In the genomic region with DNA sequence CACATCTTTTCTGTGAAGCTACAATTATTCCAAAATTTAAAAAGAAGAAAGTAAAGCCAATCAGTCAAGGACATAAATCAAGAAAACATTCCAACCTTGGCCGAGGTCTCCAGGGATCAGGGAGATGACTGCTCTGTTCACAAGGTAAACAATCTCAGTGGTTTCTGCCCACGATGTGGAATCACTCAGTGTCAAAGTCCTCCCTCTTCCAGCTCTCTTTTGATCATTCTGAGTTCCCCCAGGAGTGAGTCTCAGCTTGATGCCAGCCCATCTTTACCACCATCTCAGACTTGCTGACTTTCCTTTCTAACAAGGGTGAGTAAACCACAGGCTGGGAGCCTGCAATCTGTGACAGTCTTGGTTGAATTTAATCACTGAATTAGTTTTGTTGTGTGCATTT, we compare ENCODE assay signal across 30 cellular contexts. TPM values are rescaled to one million over a fixed set of nuclear protein-coding genes. Genes with fewer than 3 reads are reported as not detected.
DNase-seq lines count a peak whose midpoint lies in the region; FAIRE-seq and TF ChIP-seq lines count a peak whose summit lies in the region.
"Had no signal": no experiment of that assay in that cellular context is flagged by ENCODE, and none has a peak within 500 bp of the region (broad histone marks: within the 10 kb centered on the region; RNA-seq: fewer than 3 reads in every experiment).

No MANE protein-coding gene starts in this region.

- H3K79me2 ChIP-seq in osteoblast (ENCODE audit: insufficient read depth, low read length), result no peaks in the 10 kb centered on the region

- H3K4me2 ChIP-seq in osteoblast (ENCODE audit: insufficient read depth, low read length), result peak overlapping the region; percentile 53
- H3K4me2 ChIP-seq: BLaER1 had no signal

- H2AFZ ChIP-seq in osteoblast (ENCODE audit: low read length), result no peak overlapping the region

- H3K9me3 ChIP-seq in osteoblast (ENCODE audit: low read depth, low read length) (peaks cover 5% of the 10 kb centered on the region), colonic mucosa (no peaks in the 10 kb centered on the region)
- H3K9me3 ChIP-seq: prostate gland had no signal

- H3K4me1 ChIP-seq in osteoblast (ENCODE audit: insufficient read depth, low read length) (peaks cover 53% of the 10 kb centered on the region), colonic mucosa (no peaks in the 10 kb centered on the region)
- H3K4me1 ChIP-seq: lower lobe of right lung, Peyer's patch, prostate gland had no signal

- no peaks in the 10 kb centered on the region for H4K20me1 ChIP-seq in osteoblast (ENCODE audit: insufficient read depth, low read length)
- H4K20me1 ChIP-seq: BLaER1 had no signal

- no peak overlapping the region for H3K9ac ChIP-seq in colonic mucosa (ENCODE audit: low read depth in 2 of 2, low read length in 2 of 2)
- H3K9ac ChIP-seq: BLaER1 had no signal

- H3K27ac ChIP-seq in osteoblast (ENCODE audit: low read depth, low read length) (peak overlapping the region; percentile 83), substantia nigra (ENCODE audit: low read depth, low read length, poor library complexity, severe bottlenecking) (no peak overlapping the region), colonic mucosa (no peak overlapping the region)
- H3K27ac ChIP-seq: BLaER1, lower lobe of right lung, Peyer's patch, prostate gland, sigmoid colon, tibial nerve had no signal

- H3K27me3 ChIP-seq in osteoblast (ENCODE audit: insufficient read depth, low read length) (no peaks in the 10 kb centered on the region), colonic mucosa (no peaks in the 10 kb centered on the region)
- H3K27me3 ChIP-seq: BLaER1, Peyer's patch, tibial nerve had no signal

- peak; percentile 56 for DNase-seq in Daoy (ENCODE audit: low read depth)
- peak; percentile 71 for DNase-seq in RCC 7860 (ENCODE audit: low spot score)
- DNase-seq in glomerular visceral epithelial cell (ENCODE audit: extremely low spot score), result peak; percentile 34
- DNase-seq in osteoblast (ENCODE audit: insufficient read length, low spot score, missing footprints), result no peak
- DNase-seq in substantia nigra (lab: John Stamatoyannopoulos, UW), result no peak
- DNase-seq in amygdala (lab: John Stamatoyannopoulos, UW), result no peak
- no peak for DNase-seq in colonic mucosa
- no peak for DNase-seq in activated effector memory CD4-positive, alpha-beta T cell treated with anti-CD3 and anti-CD28 coated beads, Interleukin-2, amount 50 U/mL, for 16 hours
- DNase-seq: activated CD4-positive, alpha-beta T cell treated with anti-CD3 and anti-CD28 coated beads, Interleukin-2, amount 50 U/mL, for 48 hours; activated CD4-positive, CD25-positive, alpha-beta regulatory T cell; activated naive CD4-positive, alpha-beta T cell; activated T-cell treated with anti-CD3 and anti-CD28 coated beads, Interleukin-2, amount 50 U/mL, for 48 hours; GDM1; islet precursor cell; lower lobe of right lung; naive thymus-derived CD4-positive, alpha-beta T cell; NCI-H1092; NCI-H1694 treated with DMSO at 0.1 percent for 48 hours; NCI-H446 treated with DMSO at 0.1 percent for 48 hours; NCI-H774; nucleus accumbens; sigmoid colon; stimulated activated CD4-positive, alpha-beta T cell treated with anti-CD3 and anti-CD28 coated beads, Interleukin-15, amount 100 ng/mL, for 24 hours; stimulated activated CD4-positive, alpha-beta T cell treated with anti-CD3 and anti-CD28 coated beads, Interleukin-4, amount 100 ng/mL, for 4 hours; T-helper 1 cell had no signal

- TF ChIP-seq CTCF in osteoblast (IDR thresholded peaks at IDR 0.05; ENCODE audit: extremely low read depth, low read depth, low read length) (no peak), colonic mucosa (IDR thresholded peaks at IDR 0.05) (no peak)

- intact Hi-C loops in colonic mucosa (cut with DNase I), result loop anchor here (10.0 kb wide), 1 partner anchor 46 kb away; no protein-coding TSS in a partner anchor

- FAIRE-seq in RCC 7860 (lab: Jason Lieb, UNC), result peak; percentile 54

- no peak overlapping the region for H3K4me3 ChIP-seq in osteoblast (ENCODE audit: insufficient read depth, low read length)
- H3K4me3 ChIP-seq in colonic mucosa, result no peak overlapping the region
- H3K4me3 ChIP-seq: BLaER1, lower lobe of right lung, Peyer's patch, prostate gland, sigmoid colon, tibial nerve had no signal

- H3K36me3 ChIP-seq in osteoblast (ENCODE audit: insufficient read depth, low read length) (no peaks in the 10 kb centered on the region), colonic mucosa (no peaks in the 10 kb centered on the region)
- H3K36me3 ChIP-seq: BLaER1, lower lobe of right lung, Peyer's patch, prostate gland, sigmoid colon, tibial nerve had no signal

RNA-seq across cellular contexts. Expression of a gene that starts 4.8 kb away (rescaled TPM):
- total RNA-seq in Daoy (2014; rRNA removed; shearing (Covaris generic)), result 0.11 TPM in 1 of 2 replicates, not detected in the other
- total RNA-seq in osteoblast, result under 0.01 and 0.29 TPM in 2 replicates
- total RNA-seq in colonic mucosa, result not detected
- total RNA-seq: glomerular endothelial cell; lower lobe of right lung; naive thymus-derived CD4-positive, alpha-beta T cell; prostate gland; sigmoid colon; tibial nerve had no signal

RNA-seq across cellular contexts. Expression of a gene that starts 28.2 kb away (rescaled TPM):
- total RNA-seq in Daoy (2014; rRNA removed; shearing (Covaris generic)), result not detected in 2 replicates
- total RNA-seq in osteoblast (not detected in 2 replicates), colonic mucosa (not detected)
- total RNA-seq: glomerular endothelial cell; lower lobe of right lung; naive thymus-derived CD4-positive, alpha-beta T cell; prostate gland; sigmoid colon; tibial nerve had no signal

RNA-seq across cellular contexts. Expression of a gene that starts 28.5 kb away (rescaled TPM):
- total RNA-seq in Daoy (2014; rRNA removed; shearing (Covaris generic)), result not detected in 2 replicates
- total RNA-seq in osteoblast (not detected in 2 replicates), colonic mucosa (not detected)
- total RNA-seq: glomerular endothelial cell; lower lobe of right lung; naive thymus-derived CD4-positive, alpha-beta T cell; Peyer's patch; sigmoid colon; tibial nerve had no signal

Comparison
In these comparisons a context has a peak if more than half of its experiments do, and no peak if none do; other contexts are left out.
1. DNase-seq: peak in Daoy (single experiment), RCC 7860 (single experiment) and glomerular visceral epithelial cell (single experiment); none in osteoblast (single experiment), substantia nigra (0 of 49), amygdala (0 of 56), colonic mucosa (single experiment) and activated effector memory CD4-positive, alpha-beta T cell treated with anti-CD3 and anti-CD28 coated beads, Interleukin-2, amount 50 U/mL, for 16 hours (single experiment).